In the genomic region with DNA sequence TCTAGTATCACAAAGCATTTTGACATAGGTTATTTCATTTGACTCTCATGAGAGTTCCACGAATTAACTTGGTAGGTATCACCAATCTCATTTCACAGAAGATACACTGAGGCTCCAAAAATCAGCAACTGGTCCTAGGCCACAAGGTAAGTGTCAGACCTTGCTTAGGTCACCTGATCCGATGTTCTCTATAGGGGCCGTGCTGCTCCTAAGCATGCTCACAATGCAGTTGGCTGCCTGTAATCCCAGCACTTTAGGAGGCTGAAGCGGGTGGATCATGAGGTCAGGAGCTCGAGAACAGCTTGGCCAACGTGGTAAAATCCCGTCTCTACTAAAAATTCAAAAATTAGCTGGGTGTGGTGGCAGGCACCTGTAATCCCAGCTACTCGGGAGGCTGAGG, we compare ENCODE assay signal across 17 cellular contexts.
DNase-seq lines count a peak whose midpoint lies in the region; ATAC-seq, FAIRE-seq and TF ChIP-seq lines count a peak whose summit lies in the region.
"Had no signal": no experiment of that assay in that cellular context is flagged by ENCODE, and none has a peak within 500 bp of the region (broad histone marks: within the 10 kb centered on the region; RNA-seq: fewer than 3 reads in every experiment).

No MANE protein-coding gene starts in this region.

- no peak overlapping the region for H3K56ac ChIP-seq in H1 (replicated peaks; ENCODE audit: insufficient read length, low read depth, low read length)

- H3K14ac ChIP-seq in H1 (ENCODE audit: insufficient read length), result no peak overlapping the region

- peaks cover 54% of the 10 kb centered on the region for H3K4me1 Mint-ChIP-seq in CD4-positive, alpha-beta T cell (ENCODE audit: low read depth)
- H3K4me1 Mint-ChIP-seq in T-helper 17 cell (peaks cover 21% of the 10 kb centered on the region), nephron progenitor cell (peaks cover 29% of the 10 kb centered on the region)

- CTCF ChIA-PET in CD4-positive, alpha-beta T cell (lab: Charles Lee), result interaction anchor here (0.6 kb wide), 1 partner anchor 178 kb away, joined by 3 read pairs; no protein-coding TSS in a partner anchor
- CTCF ChIA-PET in H1 (lab: Charles Lee; ENCODE audit: partially characterized antibody), result no interaction called here

- no peaks in the 10 kb centered on the region for H3K27me3 Mint-ChIP-seq in CD4-positive, alpha-beta T cell
- H3K27me3 Mint-ChIP-seq in T-helper 17 cell, result no peaks in the 10 kb centered on the region
- no peaks in the 10 kb centered on the region for H3K27me3 Mint-ChIP-seq in nephron progenitor cell (ENCODE audit: low read depth, poor library complexity)
- H3K27me3 Mint-ChIP-seq: CD4-positive, CD25-positive, alpha-beta regulatory T cell had no signal

- H3K27ac Mint-ChIP-seq in CD4-positive, alpha-beta T cell, result peak overlapping the region; percentile 17
- H3K27ac Mint-ChIP-seq in T-helper 17 cell, result peak overlapping the region; percentile 51
- H3K27ac Mint-ChIP-seq in nephron progenitor cell, result peak overlapping the region; percentile 24

- H3K9me3 ChIP-seq in CD4-positive, alpha-beta T cell (ENCODE audit: control insufficient read depth, low read length), result no peaks in the 10 kb centered on the region
- H3K9me3 ChIP-seq in T-helper 17 cell (ENCODE audit: control insufficient read depth, low read length, poor library complexity, severe bottlenecking) (no peaks in the 10 kb centered on the region), H1 (ENCODE audit: insufficient read depth in 2 of 2, low read depth in 1 of 2, low read length in 1 of 2) (no peaks in the 10 kb centered on the region)
- H3K9me3 ChIP-seq: BE2C, Caco-2 had no signal

- peaks cover 0 to 1% of the 10 kb centered on the region in 2 experiments for H4K20me1 ChIP-seq in H1 (replicated peaks in 1 of 2; ENCODE audit: control insufficient read depth in 1 of 2, insufficient read depth in 2 of 2, low read length in 2 of 2)

- no peak overlapping the region for H4K8ac ChIP-seq in H1 (ENCODE audit: extremely low read depth, insufficient read depth, low read length)

- WGBS in H1 (ENCODE audit: extremely low coverage in 1 of 2, insufficient coverage in 1 of 2, insufficient read length in 1 of 2, insufficient replicate concordance in 2 of 2, low coverage in 1 of 2, low lambda C conversion rate in 2 of 2, missing lambda C conversion rate in 1 of 2), 2 experiments, result 83% methylated on average over 8 of the region's 8 CpGs; no CpG with 5 or more reads in 1 of the 2 experiments

- no peak overlapping the region for H3K4ac ChIP-seq in H1 (replicated peaks; ENCODE audit: insufficient read length, low read depth, low read length)

- no peak overlapping the region for H3K23ac ChIP-seq in H1 (ENCODE audit: insufficient read length)

- no peak overlapping the region for H2BK20ac ChIP-seq in H1 (ENCODE audit: low read length)

- TF ChIP-seq POLR2A in H1 (IDR thresholded peaks at IDR 0.05; ENCODE audit: control extremely low read depth in 1 of 2, low read depth in 2 of 2, low read length in 2 of 2) (no peak), GM12891 (IDR thresholded peaks at IDR 0.05; ENCODE audit: low read depth, low read length) (no peak)

- FAIRE-seq in H1 (lab: Jason Lieb, UNC), result no peak
- no peak for FAIRE-seq in GM12891 (lab: Jason Lieb, UNC)
- FAIRE-seq: D721Med, H54 had no signal

- H2BK12ac ChIP-seq in H1 (ENCODE audit: low read depth, low read length), result no peak overlapping the region

- peaks cover 0 to 6% (median 0%) of the 10 kb centered on the region in 4 experiments; a peak in 2 of 8 replicates for H3K36me3 ChIP-seq in H1 (ENCODE audit: control insufficient read depth in 2 of 4, insufficient read depth in 4 of 4, low read length in 3 of 4)
- H3K36me3 ChIP-seq: BE2C had no signal

- no peak for TF ChIP-seq CTCF in CD4-positive, alpha-beta T cell (IDR thresholded peaks at IDR 0.05)
- TF ChIP-seq CTCF in H1 (IDR thresholded peaks at IDR 0.05; ENCODE audit: control extremely low read depth in 1 of 3, insufficient read depth in 1 of 3, low read depth in 1 of 3, low read length in 3 of 3) (no peak), nephron progenitor cell (IDR thresholded peaks at IDR 0.05) (no peak)

- H3K9ac ChIP-seq in H1 (replicated peaks in 1 of 4; ENCODE audit: extremely low read depth in 1 of 4, low read depth in 3 of 4, low read length in 3 of 4), result no peak overlapping the region
- H3K9ac ChIP-seq: KMS-11 had no signal

- POLR2A ChIA-PET in CD4-positive, alpha-beta T cell (lab: Charles Lee), result no interaction called here
- POLR2A ChIA-PET in H1 (lab: Charles Lee; ENCODE audit: partially characterized antibody), result no interaction called here

- H3K36me3 Mint-ChIP-seq in CD4-positive, alpha-beta T cell (ENCODE audit: low read depth), result peaks cover 26% of the 10 kb centered on the region
- peaks cover 7% of the 10 kb centered on the region for H3K36me3 Mint-ChIP-seq in T-helper 17 cell (ENCODE audit: low read depth)
- peaks cover 5% of the 10 kb centered on the region for H3K36me3 Mint-ChIP-seq in nephron progenitor cell (ENCODE audit: low read depth)

- DNase-seq in CD4-positive, alpha-beta T cell, result no peak
- no peak for DNase-seq in T-helper 17 cell
- DNase-seq in H1 (ENCODE audit: low read depth in 1 of 2, low spot score in 2 of 2), result no peak
- no peak for DNase-seq in nephron progenitor cell
- no peak for DNase-seq in GM12891 (ENCODE audit: insufficient read length, low spot score)
- DNase-seq in activated effector memory CD4-positive, alpha-beta T cell treated with anti-CD3 and anti-CD28 coated beads, Interleukin-2, amount 50 U/mL, for 16 hours, result no peak
- DNase-seq in NCI-H345 treated with DMSO at 0.1 percent for 48 hours (lab: John Stamatoyannopoulos, UW; ENCODE audit: unreplicated experiment), result no peak
- DNase-seq: BE2C; C1 segment of cervical spinal cord; Caco-2; CD4-positive, CD25-positive, alpha-beta regulatory T cell; DMS79; GDM1 had no signal

- no peak overlapping the region for H2BK5ac ChIP-seq in H1 (ENCODE audit: low read depth, low read length)

- no peak overlapping the region for H3K18ac ChIP-seq in H1 (ENCODE audit: extremely low read depth, low read length)

- no peak overlapping the region for H4K5ac ChIP-seq in H1 (ENCODE audit: insufficient read length, low read depth, low read length)

- H4K91ac ChIP-seq in H1 (replicated peaks; ENCODE audit: insufficient read length, low read length), result no peak overlapping the region

- intact Hi-C loops in CD4-positive, alpha-beta T cell (cut with DNase I, micrococcal nuclease), result no loop called here

- no peak overlapping the region for H2BK120ac ChIP-seq in H1 (replicated peaks; ENCODE audit: low read depth, low read length)

- no peak for TF ChIP-seq EP300 in H1 (IDR thresholded peaks at IDR 0.05; ENCODE audit: borderline replicate concordance in 1 of 2, low read depth in 2 of 2, low read length in 2 of 2)

- no peaks in the 10 kb centered on the region for H3K27me3 ChIP-seq in CD4-positive, alpha-beta T cell (ENCODE audit: control insufficient read depth, insufficient read depth, low read length)
- no peaks in the 10 kb centered on the region for H3K27me3 ChIP-seq in H1 (replicated peaks in 1 of 4; ENCODE audit: control insufficient read depth in 3 of 4, extremely low read depth in 1 of 4, insufficient read depth in 3 of 4, low read length in 3 of 4)
- H3K27me3 ChIP-seq: BE2C had no signal

- no peak overlapping the region for H3K4me3 ChIP-seq in H1 (ENCODE audit: extremely low read depth in 1 of 4, insufficient read depth in 2 of 4, low read depth in 3 of 4, low read length in 4 of 4)

- H3K4me2 ChIP-seq in H1 (ENCODE audit: insufficient read depth in 1 of 2, low read depth in 2 of 2, low read length in 2 of 2), result no peak overlapping the region
- H3K4me2 ChIP-seq: KMS-11 had no signal

- 0 out of 2 replicates have a peak overlapping the region, but pooled peaks have one; percentile 9 for H2AK5ac ChIP-seq in H1 (ENCODE audit: low read depth, low read length)

- peaks cover 0 to 41% of the 10 kb centered on the region in 2 experiments; a peak in 2 of 4 replicates for H3K79me2 ChIP-seq in H1 (ENCODE audit: control insufficient read depth in 1 of 2, insufficient read depth in 2 of 2, low read length in 2 of 2)

- peaks cover 3 to 14% (median 5%) of the 10 kb centered on the region in 4 experiments; a peak in 5 of 7 replicates for H3K4me1 ChIP-seq in H1 (replicated peaks in 1 of 4; ENCODE audit: control insufficient read depth in 3 of 4, insufficient read depth in 4 of 4, low read length in 3 of 4)
- H3K4me1 ChIP-seq: BE2C, Caco-2 had no signal

- H2AFZ ChIP-seq in H1 (ENCODE audit: low read length), result no peak overlapping the region

- H3K79me1 ChIP-seq in H1 (ENCODE audit: low read depth, low read length), result no peaks in the 10 kb centered on the region; the same call in 1 of the 2 replicates

- no peak for ATAC-seq in CD4-positive, alpha-beta T cell (ENCODE audit: poor library complexity)
- no peak for ATAC-seq in T-helper 17 cell

- no peak for TF ChIP-seq RAD21 in H1 (IDR thresholded peaks at IDR 0.05 in 1 of 2, conservative IDR thresholded peaks at IDR 0.05 in 1 of 2; ENCODE audit: low read depth in 2 of 2, low read length in 2 of 2)

- H3K4me3 Mint-ChIP-seq in CD4-positive, alpha-beta T cell, result no peak overlapping the region
- H3K4me3 Mint-ChIP-seq in T-helper 17 cell (no peak overlapping the region), nephron progenitor cell (no peak overlapping the region)
- H3K4me3 Mint-ChIP-seq: CD4-positive, CD25-positive, alpha-beta regulatory T cell had no signal

- H2BK15ac ChIP-seq in H1 (ENCODE audit: low read length), result no peak overlapping the region

- H3K23me2 ChIP-seq in H1 (ENCODE audit: low read depth, low read length), result no peaks in the 10 kb centered on the region

- H3K27ac ChIP-seq in CD4-positive, alpha-beta T cell (ENCODE audit: low read depth, low read length), result no peak overlapping the region
- H3K27ac ChIP-seq in H1 (ENCODE audit: low read depth, low read length), result no peak overlapping the region
- H3K27ac ChIP-seq: HL-60, KMS-11 had no signal

- no peaks in the 10 kb centered on the region for H3K9me3 Mint-ChIP-seq in CD4-positive, alpha-beta T cell
- no peaks in the 10 kb centered on the region for H3K9me3 Mint-ChIP-seq in nephron progenitor cell

TF ChIP-seq in H1, 55 proteins besides CTCF, POLR2A, EP300 and RAD21 (continues in another document):
- TF ChIP-seq TAF1 (IDR thresholded peaks at IDR 0.05; ENCODE audit: low read depth, low read length) (no peak), POLR2AphosphoS5 (IDR thresholded peaks at IDR 0.05; ENCODE audit: low read depth, low read length) (peak; percentile 19; the same call in 1 of the 2 replicates), CEBPB (IDR thresholded peaks at IDR 0.05; ENCODE audit: low read depth, low read length) (no peak), EZH2 (IDR thresholded peaks at IDR 0.05; ENCODE audit: low read depth, low read length, severe bottlenecking) (no peak)

TF ChIP-seq in GM12891, 5 proteins besides CTCF, POLR2A, EP300 and RAD21:
- TF ChIP-seq SPI1 (IDR thresholded peaks at IDR 0.05; ENCODE audit: low read depth, low read length) (no peak), POU2F2 (IDR thresholded peaks at IDR 0.05; ENCODE audit: low read depth, low read length) (no peak)
